Comparison of ENCODE assay signal across 28 cellular contexts in genomic region chr9:134932171-134932570, GRCh38. TPM values are rescaled to one million over a fixed set of nuclear protein-coding genes. Genes with fewer than 3 reads are reported as not detected.
DNase-seq lines count a peak whose midpoint lies in the region; TF ChIP-seq lines count a peak whose summit lies in the region.
"Had no signal": no experiment of that assay in that cellular context is flagged by ENCODE, and none has a peak within 500 bp of the region (broad histone marks: within the 10 kb centered on the region; RNA-seq: fewer than 3 reads in every experiment).

No MANE protein-coding gene starts in this region.

- no peak overlapping the region for H3K4me3 Mint-ChIP-seq in dendritic cell treated with granulocyte-macrophage colony-stimulating factor and Interleukin-4, amounts not matched to agents 40 ng/mL and 50 ng/mL, for 4 days
- H3K4me3 Mint-ChIP-seq: CD4-positive, alpha-beta memory T cell; GM23338; HFFc6 had no signal

- H3K27ac Mint-ChIP-seq in dendritic cell treated with granulocyte-macrophage colony-stimulating factor and Interleukin-4, amounts not matched to agents 40 ng/mL and 50 ng/mL, for 4 days, result peak overlapping the region; percentile 25
- H3K27ac Mint-ChIP-seq: CD4-positive, alpha-beta memory T cell; GM23338; HFFc6 had no signal

- no peaks in the 10 kb centered on the region for H4K20me1 ChIP-seq in OCI-LY3 (ENCODE audit: insufficient read depth, low read length)

- intact Hi-C loops in dendritic cell treated with granulocyte-macrophage colony-stimulating factor and Interleukin-4, amounts not matched to agents 40 ng/mL and 50 ng/mL, for 4 days (cut with micrococcal nuclease), result no loop called here
- intact Hi-C loops in posterior vena cava (cut with DNase I), result loop anchor here in 1 of 2 donors (5.0 kb wide), 1 partner anchor 1115 kb away; no protein-coding TSS in a partner anchor

- TF ChIP-seq CTCF in GM12864 (IDR thresholded peaks at IDR 0.05; ENCODE audit: low read depth, low read length, missing control alignments), result no peak
- TF ChIP-seq CTCF in OCI-LY3 (IDR thresholded peaks at IDR 0.05; ENCODE audit: low read depth, low read length), result no peak

- H3K9ac ChIP-seq in OCI-LY3 (ENCODE audit: low read length), result peak overlapping the region; percentile 99
- H3K9ac ChIP-seq: BLaER1 treated with 17β-estradiol and CSF1 and Interleukin-3, amounts not matched to agents 10 nM and 100 nM had no signal

- H3K79me2 ChIP-seq in OCI-LY3 (ENCODE audit: low read length), result peaks cover 41% of the 10 kb centered on the region

- H3K9me3 Mint-ChIP-seq in dendritic cell treated with granulocyte-macrophage colony-stimulating factor and Interleukin-4, amounts not matched to agents 40 ng/mL and 50 ng/mL, for 4 days, result no peaks in the 10 kb centered on the region
- H3K9me3 Mint-ChIP-seq: CD4-positive, alpha-beta memory T cell; GM23338; HFFc6 had no signal

- no peaks in the 10 kb centered on the region for H3K27me3 ChIP-seq in OCI-LY3 (ENCODE audit: low read depth, low read length)

- no peaks in the 10 kb centered on the region for H3K9me3 ChIP-seq in OCI-LY3 (ENCODE audit: insufficient read depth, low read length)
- H3K9me3 ChIP-seq: A549; BLaER1 treated with 17β-estradiol and CSF1 and Interleukin-3, amounts not matched to agents 10 nM and 100 nM; MG63 had no signal

- H3K36me3 Mint-ChIP-seq in dendritic cell treated with granulocyte-macrophage colony-stimulating factor and Interleukin-4, amounts not matched to agents 40 ng/mL and 50 ng/mL, for 4 days (ENCODE audit: low read depth), result no peaks in the 10 kb centered on the region
- H3K36me3 Mint-ChIP-seq: CD4-positive, alpha-beta memory T cell had no signal

- peak overlapping the region; percentile 97 for H3K4me2 ChIP-seq in OCI-LY3 (ENCODE audit: low read length)
- H3K4me2 ChIP-seq: A549, GM23338 had no signal

- H3K27ac ChIP-seq in OCI-LY3 (ENCODE audit: low read length), result peak overlapping the region; percentile 98
- H3K27ac ChIP-seq: A549; BLaER1 treated with 17β-estradiol and CSF1 and Interleukin-3, amounts not matched to agents 10 nM and 100 nM; RWPE1; SK-N-MC had no signal

- H3K4me1 Mint-ChIP-seq in dendritic cell treated with granulocyte-macrophage colony-stimulating factor and Interleukin-4, amounts not matched to agents 40 ng/mL and 50 ng/mL, for 4 days (ENCODE audit: low read depth), result peaks cover 89% of the 10 kb centered on the region

- H3K4me1 ChIP-seq in OCI-LY3 (ENCODE audit: low read length), result peaks cover 90% of the 10 kb centered on the region
- H3K4me1 ChIP-seq: A549, HAP-1 had no signal

- DNase-seq in GM12864 (ENCODE audit: low read depth) (no peak), posterior vena cava (ENCODE audit: low spot score) (peak; percentile 11), H4 (ENCODE audit: low spot score) (no peak), NCI-H1930 (lab: John Stamatoyannopoulos, UW) (no peak)
- DNase-seq in stimulated activated CD4-positive, alpha-beta T cell treated with anti-CD3 and anti-CD28 coated beads, Interleukin-15, amount 100 ng/mL, for 24 hours, result no peak
- DNase-seq: AML-193; CD4-positive, alpha-beta memory T cell; COR-L47; DMS53; HFFc6; IMR-90; KG1; MG63; NCI-H2029 treated with DMSO at 0.1 percent for 48 hours; NCI-H446 treated with DMSO at 0.1 percent for 48 hours; NCI-H526; NCI-H82; NK-92 treated with Interleukin-12 subunit alpha and Interleukin-12 subunit beta, amount 100 ng/mL, for 24 hours; SHP77 treated with DMSO at 0.1 percent for 48 hours; SW 1271 had no signal

- H3K36me3 ChIP-seq in OCI-LY3 (replicated peaks; ENCODE audit: low read depth, low read length), result peaks cover 9% of the 10 kb centered on the region
- H3K36me3 ChIP-seq: BLaER1 treated with 17β-estradiol and CSF1 and Interleukin-3, amounts not matched to agents 10 nM and 100 nM; HAP-1; MG63 had no signal

- H3K4me3 ChIP-seq in GM12864 (ENCODE audit: low read depth, low read length) (peak overlapping the region; percentile 55), OCI-LY3 (ENCODE audit: low read length) (peak overlapping the region; percentile 92)
- H3K4me3 ChIP-seq: A549; BLaER1 treated with 17β-estradiol and CSF1 and Interleukin-3, amounts not matched to agents 10 nM and 100 nM; GM23338; HAP-1; MG63; SK-N-MC had no signal

- H3K27me3 Mint-ChIP-seq in dendritic cell treated with granulocyte-macrophage colony-stimulating factor and Interleukin-4, amounts not matched to agents 40 ng/mL and 50 ng/mL, for 4 days, result peaks cover 31% of the 10 kb centered on the region

- H2AFZ ChIP-seq in OCI-LY3 (ENCODE audit: low read depth, low read length), result no peak overlapping the region
- H2AFZ ChIP-seq: GM23338 had no signal

RNA-seq across cellular contexts. Expression of gene FCN1, which starts 14.5 kb away (rescaled TPM):
- total RNA-seq in posterior vena cava, result 10 to 100 TPM in 1 of 2 donors, 1 to 10 TPM in 1; 7.1 to 16.5 TPM
- total RNA-seq in H4 (2014; rRNA removed; shearing (Covaris generic)), result not detected in 2 replicates
- total RNA-seq: GM23338, HFFc6, IMR-90 had no signal

RNA-seq across cellular contexts. Expression of gene FCN2, which starts 51.6 kb away (rescaled TPM):
- total RNA-seq in posterior vena cava, result not detected
- total RNA-seq in H4 (2014; rRNA removed; shearing (Covaris generic)), result not detected in 2 replicates
- total RNA-seq: CD4-positive, alpha-beta memory T cell; GM23338; HFFc6; IMR-90 had no signal
